Comparison of ENCODE assay signal across 8 cellular contexts in genomic region chr17:38896373-38896954, GRCh38. TPM values are rescaled to one million over a fixed set of nuclear protein-coding genes. Genes with fewer than 3 reads are reported as not detected.
DNase-seq lines count a peak whose midpoint lies in the region; ATAC-seq and TF ChIP-seq lines count a peak whose summit lies in the region.

No MANE protein-coding gene starts in this region.

- no peak overlapping the region for H3K4me3 ChIP-seq in CD4-positive, CD25-positive, alpha-beta regulatory T cell (ENCODE audit: low read depth, low read length)
- H3K4me3 ChIP-seq in esophagus muscularis mucosa (no peak overlapping the region), osteoblast (ENCODE audit: insufficient read depth, low read length) (no peak overlapping the region), MM.1S (ENCODE audit: low read length) (no peak overlapping the region), PC-3 (ENCODE audit: low read length) (no peak overlapping the region)

- no peak for TF ChIP-seq POLR2A in esophagus muscularis mucosa (IDR thresholded peaks at IDR 0.05; ENCODE audit: low read depth)

- no peaks in the 10 kb centered on the region for H3K9me3 ChIP-seq in CD4-positive, CD25-positive, alpha-beta regulatory T cell (ENCODE audit: control insufficient read depth in 2 of 2, low read length in 2 of 2)
- H3K9me3 ChIP-seq in esophagus muscularis mucosa (no peaks in the 10 kb centered on the region), osteoblast (ENCODE audit: low read depth, low read length) (no peaks in the 10 kb centered on the region), MM.1S (replicated peaks; ENCODE audit: insufficient read depth, low read length) (no peaks in the 10 kb centered on the region), PC-3 (ENCODE audit: low read length) (no peaks in the 10 kb centered on the region)

- intact Hi-C loops in esophagus muscularis mucosa (cut with DNase I), result no loop called here
- intact Hi-C loops in PC-3 (cut with micrococcal nuclease), result no loop called here

- H3K79me2 ChIP-seq in osteoblast (ENCODE audit: insufficient read depth, low read length) (peaks cover 81% of the 10 kb centered on the region), MM.1S (ENCODE audit: low read length) (peaks cover 35% of the 10 kb centered on the region), PC-3 (ENCODE audit: low read length) (0 out of 2 replicates have a peak, but pooled peaks cover 3% of the 10 kb centered on the region)

- no peak for TF ChIP-seq CTCF in esophagus muscularis mucosa (IDR thresholded peaks at IDR 0.05)
- no peak for TF ChIP-seq CTCF in osteoblast (IDR thresholded peaks at IDR 0.05; ENCODE audit: extremely low read depth, low read depth, low read length)
- TF ChIP-seq CTCF in GM10266 (IDR thresholded peaks at IDR 0.05; ENCODE audit: control insufficient read depth, insufficient read depth, low read depth, missing control alignments), result no peak
- TF ChIP-seq CTCF in MM.1S (IDR thresholded peaks at IDR 0.05; ENCODE audit: low read length), result no peak
- TF ChIP-seq CTCF in PC-3 (conservative IDR thresholded peaks at IDR 0.05; ENCODE audit: low read depth, low read length), result no peak

- H3K4me2 ChIP-seq in osteoblast (ENCODE audit: insufficient read depth, low read length) (no peak overlapping the region), MM.1S (ENCODE audit: low read depth, low read length) (no peak overlapping the region), PC-3 (ENCODE audit: low read length) (no peak overlapping the region)

- H3F3A ChIP-seq in MM.1S (ENCODE audit: insufficient read depth, low read length), result peaks cover 15% of the 10 kb centered on the region
- H3F3A ChIP-seq in PC-3 (ENCODE audit: low read length, unreplicated experiment), result no peaks in the 10 kb centered on the region

- TF ChIP-seq EP300 in esophagus muscularis mucosa (IDR thresholded peaks at IDR 0.05), result no peak

- peaks cover 84% of the 10 kb centered on the region for H3K4me1 ChIP-seq in CD4-positive, CD25-positive, alpha-beta regulatory T cell (ENCODE audit: control insufficient read depth, insufficient read depth, low read length, poor library complexity, severe bottlenecking)
- H3K4me1 ChIP-seq in esophagus muscularis mucosa (peaks cover 83 to 96% (median 88%) of the 10 kb centered on the region in 4 donors), osteoblast (ENCODE audit: insufficient read depth, low read length) (peaks cover 62% of the 10 kb centered on the region), MM.1S (ENCODE audit: low read length) (peaks cover 33% of the 10 kb centered on the region), PC-3 (ENCODE audit: insufficient read depth, low read length) (peaks cover 37% of the 10 kb centered on the region)

- H3K9ac ChIP-seq in MM.1S (ENCODE audit: low read length) (no peak overlapping the region), PC-3 (ENCODE audit: low read length) (no peak overlapping the region)

- peaks cover 37% of the 10 kb centered on the region for H3K36me3 ChIP-seq in CD4-positive, CD25-positive, alpha-beta regulatory T cell (ENCODE audit: control insufficient read depth, insufficient read depth, low read length)
- H3K36me3 ChIP-seq in esophagus muscularis mucosa (peaks cover 21 to 67% (median 63%) of the 10 kb centered on the region in 4 donors), osteoblast (ENCODE audit: insufficient read depth, low read length) (peaks cover 79% of the 10 kb centered on the region), MM.1S (replicated peaks; ENCODE audit: insufficient read depth, low read length) (no peaks in the 10 kb centered on the region), PC-3 (ENCODE audit: low read depth, low read length) (peaks cover 6% of the 10 kb centered on the region)

- DNase-seq in CD4-positive, CD25-positive, alpha-beta regulatory T cell, result no peak
- DNase-seq in T-cell (no peak), esophagus muscularis mucosa (ENCODE audit: extremely low spot score) (no peak), osteoblast (ENCODE audit: insufficient read length, low spot score, missing footprints) (peak; percentile 66), GM10266 (ENCODE audit: extremely low spot score) (no peak), MM.1S (no peak), PC-3 (no peak), NCI-H345 (lab: John Stamatoyannopoulos, UW) (no peak)

- H3K27ac Mint-ChIP-seq in CD4-positive, CD25-positive, alpha-beta regulatory T cell, result peak overlapping the region; percentile 46 to 95 (median 77)
- H3K27ac Mint-ChIP-seq in T-cell, result peak overlapping the region; percentile 94 to 95

- H3K9me3 Mint-ChIP-seq in CD4-positive, CD25-positive, alpha-beta regulatory T cell, result no peaks in the 10 kb centered on the region
- H3K9me3 Mint-ChIP-seq in T-cell, result no peaks in the 10 kb centered on the region

- 66% methylated on average over 9 of the region's 13 CpGs for WGBS in esophagus muscularis mucosa

- POLR2A ChIA-PET in T-cell (lab: Charles Lee) (no interaction called here), PC-3 (lab: Charles Lee; ENCODE audit: unreplicated experiment) (no interaction called here)

- H3K9me2 ChIP-seq in MM.1S (replicated peaks; ENCODE audit: insufficient read depth, low read length) (no peaks in the 10 kb centered on the region), PC-3 (replicated peaks; ENCODE audit: low read length) (no peaks in the 10 kb centered on the region)

- H2AFZ ChIP-seq in osteoblast (ENCODE audit: low read length) (no peak overlapping the region), MM.1S (ENCODE audit: low read length) (no peak overlapping the region), PC-3 (ENCODE audit: low read length) (no peak overlapping the region)

- H3K27me3 Mint-ChIP-seq in CD4-positive, CD25-positive, alpha-beta regulatory T cell, result no peaks in the 10 kb centered on the region
- H3K27me3 Mint-ChIP-seq in T-cell, result no peaks in the 10 kb centered on the region

- CTCF ChIA-PET in T-cell (lab: Charles Lee) (no interaction called here), PC-3 (lab: Charles Lee) (no interaction called here)

- no peak for ATAC-seq in CD4-positive, CD25-positive, alpha-beta regulatory T cell (ENCODE audit: low read depth in 2 of 2)
- no peak for ATAC-seq in T-cell (replicated peaks in 1 of 4)
- ATAC-seq in PC-3, result no peak

- peak overlapping the region; percentile 93 for H3K27ac ChIP-seq in CD4-positive, CD25-positive, alpha-beta regulatory T cell (ENCODE audit: insufficient read depth, low read length, poor library complexity, severe bottlenecking)
- H3K27ac ChIP-seq in esophagus muscularis mucosa (replicated peaks in 1 of 4) (peak overlapping the region; percentile 67 to 77 (median 72)), osteoblast (ENCODE audit: low read depth, low read length) (peak overlapping the region; percentile 53), MM.1S (ENCODE audit: low read length) (no peak overlapping the region; the same call in 1 of the 2 replicates), PC-3 (ENCODE audit: low read length) (no peak overlapping the region)

- H4K20me1 ChIP-seq in osteoblast (ENCODE audit: insufficient read depth, low read length), result peaks cover 68% of the 10 kb centered on the region
- no peaks in the 10 kb centered on the region for H4K20me1 ChIP-seq in MM.1S (ENCODE audit: insufficient read depth, low read length)
- no peaks in the 10 kb centered on the region for H4K20me1 ChIP-seq in PC-3 (ENCODE audit: low read length)

- H3K4me3 Mint-ChIP-seq in CD4-positive, CD25-positive, alpha-beta regulatory T cell, result peak overlapping the region in 1 of 4 donors; percentile 29
- H3K4me3 Mint-ChIP-seq in T-cell, result no peak overlapping the region

- H3K4me1 Mint-ChIP-seq in CD4-positive, CD25-positive, alpha-beta regulatory T cell, result peaks cover 18 to 84% (median 37%) of the 10 kb centered on the region in 4 donors
- peaks cover 66 to 87% (median 83%) of the 10 kb centered on the region in 3 donors for H3K4me1 Mint-ChIP-seq in T-cell

- peaks cover 11% of the 10 kb centered on the region for H3K36me3 Mint-ChIP-seq in CD4-positive, CD25-positive, alpha-beta regulatory T cell
- peaks cover 14% of the 10 kb centered on the region for H3K36me3 Mint-ChIP-seq in T-cell

- no peaks in the 10 kb centered on the region for H3K27me3 ChIP-seq in CD4-positive, CD25-positive, alpha-beta regulatory T cell (ENCODE audit: control insufficient read depth, insufficient read depth, low read length)
- H3K27me3 ChIP-seq in esophagus muscularis mucosa (no peaks in the 10 kb centered on the region), osteoblast (ENCODE audit: insufficient read depth, low read length) (no peaks in the 10 kb centered on the region), MM.1S (replicated peaks; ENCODE audit: insufficient read depth, low read length) (no peaks in the 10 kb centered on the region), PC-3 (ENCODE audit: low read length) (no peaks in the 10 kb centered on the region)

- BruUV-seq in PC-3 (replicated peaks; lab: Mats Ljungman, UMichigan), result no TSS peak

RNA-seq across cellular contexts. Expression of gene LASP1, which starts 26.6 kb away (rescaled TPM):
- total RNA-seq in CD4-positive, CD25-positive, alpha-beta regulatory T cell, result 154 TPM
- polyA plus RNA-seq in CD4-positive, CD25-positive, alpha-beta regulatory T cell, result 10 to 100 TPM; 50.3 to 77.3 (median 62.8) TPM
- total RNA-seq in T-cell (100 to 1,000 TPM in 4 of 5 donors, 10 to 100 TPM in 1; 97.2 to 157 (median 122) TPM), esophagus muscularis mucosa (100 to 1,000 TPM in 1 of 4 donors, 10 to 100 TPM in 3; 46.9 to 102 (median 74.7) TPM), osteoblast (215 and 228 TPM in 2 replicates), PC-3 (2014; rRNA removed) (106 and 120 TPM in 2 replicates)

RNA-seq across cellular contexts. Expression of gene RPL23, which starts 42.9 kb away (rescaled TPM):
- total RNA-seq in CD4-positive, CD25-positive, alpha-beta regulatory T cell, result 1,411 TPM
- polyA plus RNA-seq in CD4-positive, CD25-positive, alpha-beta regulatory T cell, result 1,000 to 10,000 TPM; 1,034 to 1,357 (median 1,206) TPM
- 1,000 to 10,000 TPM; 1,638 to 2,124 (median 1,743) TPM for total RNA-seq in T-cell
- 1,000 to 10,000 TPM in 2 of 4 donors, 100 to 1,000 TPM in 2; 721 to 1,711 (median 1,283) TPM for total RNA-seq in esophagus muscularis mucosa
- total RNA-seq in osteoblast, result 821 and 1,095 TPM in 2 replicates
- total RNA-seq in PC-3 (2014; rRNA removed), result 807 and 1,110 TPM in 2 replicates

Comparison
In these comparisons a context has a peak if more than half of its experiments do, and no peak if none do; other contexts are left out.
1. H3K27ac ChIP-seq: peak in CD4-positive, CD25-positive, alpha-beta regulatory T cell (single experiment), esophagus muscularis mucosa (4 of 4) and osteoblast (single experiment); none in MM.1S (single experiment) and PC-3 (single experiment).